In genomic region chr20:4795394-4795793, GRCh38 we compare ENCODE assay signal across 10 cellular contexts. TPM values are rescaled to one million over a fixed set of nuclear protein-coding genes. Genes with fewer than 3 reads are reported as not detected.
DNase-seq lines count a peak whose midpoint lies in the region; ATAC-seq, FAIRE-seq and TF ChIP-seq lines count a peak whose summit lies in the region.
"Had no signal": no experiment of that assay in that cellular context is flagged by ENCODE, and none has a peak within 500 bp of the region (broad histone marks: within the 10 kb centered on the region; RNA-seq: fewer than 3 reads in every experiment).

No MANE protein-coding gene starts in this region.

- no peaks in the 10 kb centered on the region for H3K4me1 ChIP-seq in SK-N-SH (ENCODE audit: control insufficient read depth in 1 of 2, insufficient read depth in 2 of 2, low read depth in 1 of 2, low read length in 1 of 2)
- H3K4me1 ChIP-seq in H1 (replicated peaks in 1 of 4; ENCODE audit: control insufficient read depth in 3 of 4, insufficient read depth in 4 of 4, low read length in 3 of 4): no peaks in the 10 kb centered on the region

- TF ChIP-seq RAD21 in SK-N-SH (IDR thresholded peaks at IDR 0.05; ENCODE audit: low read length) (no peak), H1 (IDR thresholded peaks at IDR 0.05 in 1 of 2, conservative IDR thresholded peaks at IDR 0.05 in 1 of 2; ENCODE audit: low read depth in 2 of 2, low read length in 2 of 2) (no peak)

- H4K8ac ChIP-seq in H1 (ENCODE audit: extremely low read depth, insufficient read depth, low read length): no peak overlapping the region

- H2AFZ ChIP-seq in SK-N-SH (ENCODE audit: low read depth) (no peak overlapping the region), H1 (ENCODE audit: low read length) (no peak overlapping the region)

- H3K27ac ChIP-seq in SK-N-SH (ENCODE audit: low read depth in 2 of 2, low read length in 1 of 2): no peak overlapping the region
- H3K27ac ChIP-seq in H1 (ENCODE audit: low read depth, low read length): no peak overlapping the region
- H3K27ac ChIP-seq: lower lobe of right lung had no signal

- FAIRE-seq in H1 (lab: Jason Lieb, UNC): no peak

- H4K91ac ChIP-seq in H1 (replicated peaks; ENCODE audit: insufficient read length, low read length): no peak overlapping the region

- TF ChIP-seq CTCF in GM13976 (IDR thresholded peaks at IDR 0.05; ENCODE audit: borderline replicate concordance, control extremely low read depth, extremely low read depth, insufficient read depth, missing control alignments) (no peak), SK-N-SH (IDR thresholded peaks at IDR 0.05) (no peak), H1 (IDR thresholded peaks at IDR 0.05; ENCODE audit: control extremely low read depth in 1 of 3, insufficient read depth in 1 of 3, low read depth in 1 of 3, low read length in 3 of 3) (no peak), chondrocyte (IDR thresholded peaks at IDR 0.05) (no peak)

- no peaks in the 10 kb centered on the region for H3F3A ChIP-seq in SK-N-SH (replicated peaks; ENCODE audit: insufficient read depth)

- H3K9me2 ChIP-seq in SK-N-SH: no peaks in the 10 kb centered on the region

- no peak for TF ChIP-seq POLR2A in H1 (IDR thresholded peaks at IDR 0.05; ENCODE audit: control extremely low read depth in 1 of 2, low read depth in 2 of 2, low read length in 2 of 2)

- TF ChIP-seq EP300 in SK-N-SH (IDR thresholded peaks at IDR 0.05; ENCODE audit: borderline replicate concordance in 1 of 2, low read depth in 1 of 2, low read length in 1 of 2): no peak
- no peak for TF ChIP-seq EP300 in H1 (IDR thresholded peaks at IDR 0.05; ENCODE audit: borderline replicate concordance in 1 of 2, low read depth in 2 of 2, low read length in 2 of 2)

- H3K27ac Mint-ChIP-seq in stimulated activated memory B cell treated with anti-CD40 and anti-IgM and Interleukin-4, amounts not matched to agents 10 μg/mL and 1 μg/mL and 100 μg/mL, for 72 hours: peak overlapping the region; percentile 82
- no peak overlapping the region for H3K27ac Mint-ChIP-seq in chondrocyte (ENCODE audit: unreplicated experiment)

- no peaks in the 10 kb centered on the region for H3K23me2 ChIP-seq in H1 (ENCODE audit: low read depth, low read length)

- no peak overlapping the region for H2BK12ac ChIP-seq in H1 (ENCODE audit: low read depth, low read length)

- no peak overlapping the region for H3K56ac ChIP-seq in H1 (replicated peaks; ENCODE audit: insufficient read length, low read depth, low read length)

- H3K23ac ChIP-seq in H1 (ENCODE audit: insufficient read length): no peak overlapping the region

- DNase-seq in GM13976 (ENCODE audit: low spot score) (peak; percentile 58), SK-N-SH (no peak), H1 (ENCODE audit: low read depth in 1 of 2, low spot score in 2 of 2) (no peak), chondrocyte (ENCODE audit: low spot score) (no peak), superior temporal gyrus (ENCODE audit: extremely low spot score) (no peak), germinal center (ENCODE audit: low spot score) (no peak)
- DNase-seq: lower lobe of right lung had no signal

- H2BK5ac ChIP-seq in H1 (ENCODE audit: low read depth, low read length): no peak overlapping the region

- H2BK20ac ChIP-seq in H1 (ENCODE audit: low read length): no peak overlapping the region

- WGBS in SK-N-SH (ENCODE audit: low lambda C conversion rate): 41% methylated on average over 2 of the region's 2 CpGs
- WGBS in H1 (ENCODE audit: extremely low coverage in 1 of 2, insufficient coverage in 1 of 2, insufficient read length in 1 of 2, insufficient replicate concordance in 2 of 2, low coverage in 1 of 2, low lambda C conversion rate in 2 of 2, missing lambda C conversion rate in 1 of 2), 2 experiments: 78% methylated on average over 2 of the region's 2 CpGs; no CpG with 5 or more reads in 1 of the 2 experiments

- H3K79me1 ChIP-seq in H1 (ENCODE audit: low read depth, low read length): no peaks in the 10 kb centered on the region

- POLR2A ChIA-PET in SK-N-SH (lab: Yijun Ruan, JAX) (no interaction called here), H1 (lab: Charles Lee; ENCODE audit: partially characterized antibody) (no interaction called here)

- H3K14ac ChIP-seq in H1 (ENCODE audit: insufficient read length): no peak overlapping the region

- peaks cover 84% of the 10 kb centered on the region for H3K36me3 Mint-ChIP-seq in stimulated activated memory B cell treated with anti-CD40 and anti-IgM and Interleukin-4, amounts not matched to agents 10 μg/mL and 1 μg/mL and 100 μg/mL, for 72 hours
- H3K36me3 Mint-ChIP-seq in chondrocyte (ENCODE audit: low read depth): peaks cover 23% of the 10 kb centered on the region

- H3K4me2 ChIP-seq in SK-N-SH: no peak overlapping the region
- no peak overlapping the region for H3K4me2 ChIP-seq in H1 (ENCODE audit: insufficient read depth in 1 of 2, low read depth in 2 of 2, low read length in 2 of 2)

- no peaks in the 10 kb centered on the region for H3K9me3 ChIP-seq in SK-N-SH
- no peaks in the 10 kb centered on the region for H3K9me3 ChIP-seq in H1 (ENCODE audit: insufficient read depth in 2 of 2, low read depth in 1 of 2, low read length in 1 of 2)
- H3K9me3 ChIP-seq: lower lobe of right lung had no signal

- no peak overlapping the region for H3K9ac ChIP-seq in SK-N-SH
- no peak overlapping the region for H3K9ac ChIP-seq in H1 (replicated peaks in 1 of 4; ENCODE audit: extremely low read depth in 1 of 4, low read depth in 3 of 4, low read length in 3 of 4)

- no peaks in the 10 kb centered on the region for H3K27me3 ChIP-seq in SK-N-SH (ENCODE audit: insufficient read depth)
- no peaks in the 10 kb centered on the region for H3K27me3 ChIP-seq in H1 (replicated peaks in 1 of 4; ENCODE audit: control insufficient read depth in 3 of 4, extremely low read depth in 1 of 4, insufficient read depth in 3 of 4, low read length in 3 of 4)

- H4K20me1 ChIP-seq in SK-N-SH (ENCODE audit: insufficient read depth): no peaks in the 10 kb centered on the region
- peaks cover 0 to 1% of the 10 kb centered on the region in 2 experiments for H4K20me1 ChIP-seq in H1 (replicated peaks in 1 of 2; ENCODE audit: control insufficient read depth in 1 of 2, insufficient read depth in 2 of 2, low read length in 2 of 2)

- ATAC-seq in HG02973 (IDR thresholded peaks at IDR 0.05; ENCODE audit: unreplicated experiment): peak; percentile 82
- ATAC-seq in stimulated activated memory B cell treated with anti-CD40 and anti-IgM and Interleukin-4, amounts not matched to agents 10 μg/mL and 1 μg/mL and 100 μg/mL, for 72 hours: peak; percentile 90

- in situ Hi-C loops in GM13976 (cut with MboI; ENCODE audit: low sequenced_read_pairs, unreplicated experiment): no loop called here

- peak overlapping the region; percentile 21 for H3K4me3 Mint-ChIP-seq in stimulated activated memory B cell treated with anti-CD40 and anti-IgM and Interleukin-4, amounts not matched to agents 10 μg/mL and 1 μg/mL and 100 μg/mL, for 72 hours
- no peak overlapping the region for H3K4me3 Mint-ChIP-seq in chondrocyte (ENCODE audit: unreplicated experiment)
- H3K4me3 Mint-ChIP-seq: T-cell had no signal

- no peak overlapping the region for H2BK120ac ChIP-seq in H1 (replicated peaks; ENCODE audit: low read depth, low read length)

- no peaks in the 10 kb centered on the region for H3K9me3 Mint-ChIP-seq in stimulated activated memory B cell treated with anti-CD40 and anti-IgM and Interleukin-4, amounts not matched to agents 10 μg/mL and 1 μg/mL and 100 μg/mL, for 72 hours
- H3K9me3 Mint-ChIP-seq in chondrocyte (ENCODE audit: low read depth): peaks cover 9% of the 10 kb centered on the region
- H3K9me3 Mint-ChIP-seq: T-cell had no signal

- H2AK5ac ChIP-seq in H1 (ENCODE audit: low read depth, low read length): no peak overlapping the region

- H3K4me1 Mint-ChIP-seq in stimulated activated memory B cell treated with anti-CD40 and anti-IgM and Interleukin-4, amounts not matched to agents 10 μg/mL and 1 μg/mL and 100 μg/mL, for 72 hours: peaks cover 54% of the 10 kb centered on the region
- H3K4me1 Mint-ChIP-seq in chondrocyte (ENCODE audit: low read depth): no peaks in the 10 kb centered on the region

- H3K27me3 Mint-ChIP-seq in stimulated activated memory B cell treated with anti-CD40 and anti-IgM and Interleukin-4, amounts not matched to agents 10 μg/mL and 1 μg/mL and 100 μg/mL, for 72 hours: no peaks in the 10 kb centered on the region
- H3K27me3 Mint-ChIP-seq in chondrocyte (ENCODE audit: low read depth): no peaks in the 10 kb centered on the region
- H3K27me3 Mint-ChIP-seq: T-cell had no signal

- CTCF ChIA-PET in SK-N-SH (lab: Yijun Ruan, JAX): no interaction called here
- CTCF ChIA-PET in H1 (lab: Charles Lee; ENCODE audit: partially characterized antibody): interaction anchor here (1.2 to 1.7 kb wide), 2 partner anchors 26 to 55 kb away, joined by 3 to 4 read pairs; no protein-coding TSS in a partner anchor

- H3K4ac ChIP-seq in H1 (replicated peaks; ENCODE audit: insufficient read length, low read depth, low read length): no peak overlapping the region

- H3K4me3 ChIP-seq in SK-N-SH (ENCODE audit: low read depth in 2 of 2, low read length in 1 of 2): no peak overlapping the region
- H3K4me3 ChIP-seq in H1 (ENCODE audit: extremely low read depth in 1 of 4, insufficient read depth in 2 of 4, low read depth in 3 of 4, low read length in 4 of 4): no peak overlapping the region
- H3K4me3 ChIP-seq: lower lobe of right lung had no signal

- no peak overlapping the region for H2BK15ac ChIP-seq in H1 (ENCODE audit: low read length)

- no peak overlapping the region for H4K5ac ChIP-seq in H1 (ENCODE audit: insufficient read length, low read depth, low read length)

- H3K36me3 ChIP-seq in SK-N-SH (replicated peaks in 1 of 2; ENCODE audit: control insufficient read depth in 1 of 2, insufficient read depth in 2 of 2, low read length in 1 of 2) (no peaks in the 10 kb centered on the region), H1 (ENCODE audit: control insufficient read depth in 2 of 4, insufficient read depth in 4 of 4, low read length in 3 of 4) (peaks cover 2 to 9% (median 3%) of the 10 kb centered on the region in 4 experiments; a peak in 4 of 8 replicates)

- H3K18ac ChIP-seq in H1 (ENCODE audit: extremely low read depth, low read length): no peak overlapping the region

- no peaks in the 10 kb centered on the region for H3K79me2 ChIP-seq in SK-N-SH (ENCODE audit: insufficient read depth)
- H3K79me2 ChIP-seq in H1 (ENCODE audit: control insufficient read depth in 1 of 2, insufficient read depth in 2 of 2, low read length in 2 of 2): no peaks in the 10 kb centered on the region

RNA-seq across cellular contexts. Expression of gene RASSF2, which starts 28.0 kb away (rescaled TPM):
- 0.39 and 0.73 TPM in 2 replicates for polyA plus RNA-seq in SK-N-SH (2012; rRNA removed)
- polyA plus RNA-seq in SK-N-SH (2012; cell fraction: cytosol; rRNA removed): 0.51 and 0.64 TPM in 2 replicates
- polyA plus RNA-seq in SK-N-SH (2012; cell fraction: nucleus; rRNA removed): 0.38 and 0.55 TPM in 2 replicates
- 9.0 and 9.5 TPM in 2 replicates for total RNA-seq in H1 (2021; fragmentation: NEBNext Ultra II Directional; extraction: Animal tissue kit (Norgen Biotek cat#: 25700))
- polyA plus RNA-seq in H1 (2011; rRNA removed): 4.1 and 4.9 TPM in 2 replicates
- polyA plus RNA-seq in H1 (2011; cell fraction: cytosol; rRNA removed): 5.0 TPM
- 4.7 TPM for polyA plus RNA-seq in H1 (2011; cell fraction: nucleus; rRNA removed)
- polyA plus RNA-seq in H1 (2012, experiment 1 of 2): 5.3 to 7.8 TPM (median 6.5 TPM) in 4 replicates
- 2.8 TPM for polyA plus RNA-seq in H1 (2012, experiment 2 of 2)
- polyA plus RNA-seq in H1 (2013, experiment 1 of 2): 4.9 TPM
- 5.5 TPM for polyA plus RNA-seq in H1 (2013, experiment 2 of 2)
- 8.7 and 12.3 TPM in 2 replicates for polyA minus RNA-seq in H1 (2011; rRNA and poly(A)+ RNA removed)
- 5.4 TPM for polyA minus RNA-seq in H1 (2011; cell fraction: cytosol; rRNA and poly(A)+ RNA removed)
- polyA minus RNA-seq in H1 (2011; cell fraction: nucleus; rRNA and poly(A)+ RNA removed): 5.3 TPM
- 2.1 to 21.3 TPM (median 20.3 TPM) in 3 replicates for total RNA-seq in chondrocyte
